ENCODE assay signal across 8 cellular contexts in genomic region chr1:11802616-11802972, GRCh38. TPM values are rescaled to one million over a fixed set of nuclear protein-coding genes. Genes with fewer than 3 reads are reported as not detected.
DNase-seq lines count a peak whose midpoint lies in the region; ATAC-seq and TF ChIP-seq lines count a peak whose summit lies in the region.

No MANE protein-coding gene starts in this region.

- peaks cover 15% of the 10 kb centered on the region for H3F3A ChIP-seq in smooth muscle cell (ENCODE audit: low read depth)

- H3K4me3 ChIP-seq in adrenal gland (peak overlapping the region; percentile 21 to 76 (median 36)), iPS-20b (ENCODE audit: low read length) (peak overlapping the region; percentile 73), smooth muscle cell (peak overlapping the region; percentile 70)

- H3K9ac ChIP-seq in iPS-20b (ENCODE audit: low read depth, low read length) (no peak overlapping the region), smooth muscle cell (ENCODE audit: low read depth) (peak overlapping the region; percentile 20)

- H3K27ac Mint-ChIP-seq in HFFc6 = peak overlapping the region; percentile 97

- H3K79me2 ChIP-seq in smooth muscle cell (ENCODE audit: low read depth) = peaks cover 14% of the 10 kb centered on the region

- peak in 1 of 2 donors; percentile 7 for TF ChIP-seq POLR2A in adrenal gland (IDR thresholded peaks at IDR 0.05)

- no peak for ATAC-seq in GM18861 (IDR thresholded peaks at IDR 0.05; ENCODE audit: unreplicated experiment)

- H3K27me3 ChIP-seq in adrenal gland (no peaks in the 10 kb centered on the region), iPS-20b (ENCODE audit: insufficient read depth, low read length) (no peaks in the 10 kb centered on the region), smooth muscle cell (ENCODE audit: low read depth) (no peaks in the 10 kb centered on the region)

- H3K36me3 ChIP-seq in adrenal gland (replicated peaks in 1 of 2) (peaks cover 0 to 34% of the 10 kb centered on the region in 2 donors), iPS-20b (ENCODE audit: insufficient read depth, low read depth, low read length) (peaks cover 34% of the 10 kb centered on the region), smooth muscle cell (ENCODE audit: low read depth) (no peaks in the 10 kb centered on the region)

- peaks cover 4% of the 10 kb centered on the region; the same call in 1 of the 2 replicates for H3K27me3 Mint-ChIP-seq in HFFc6 (ENCODE audit: insufficient read depth)

- H3K4me1 Mint-ChIP-seq in HFFc6 (ENCODE audit: low read depth) = peaks cover 52% of the 10 kb centered on the region

- peak overlapping the region; percentile 100 for H3K4me3 Mint-ChIP-seq in HFFc6

- H3K9me3 Mint-ChIP-seq in HFFc6 = no peaks in the 10 kb centered on the region

- peak overlapping the region; percentile 93 for H3K4me2 ChIP-seq in smooth muscle cell

- WGBS in adrenal gland, 4 donors = 6 to 15% (median 11%) methylated on average over 4 to 6 of the region's 6 CpGs
- 28% methylated on average over 6 of the region's 6 CpGs for WGBS in smooth muscle cell (ENCODE audit: low lambda C conversion rate)

- no peak for TF ChIP-seq CTCF in HFFc6 (IDR thresholded peaks at IDR 0.05)
- no peak for TF ChIP-seq CTCF in adrenal gland (IDR thresholded peaks at IDR 0.05)
- TF ChIP-seq CTCF in smooth muscle cell (IDR thresholded peaks at IDR 0.05; ENCODE audit: borderline replicate concordance, insufficient read depth, poor library complexity, severe bottlenecking) = no peak

- H4K20me1 ChIP-seq in smooth muscle cell (ENCODE audit: low read depth) = no peaks in the 10 kb centered on the region

- H3K4me1 ChIP-seq in adrenal gland (replicated peaks in 1 of 2) (peaks cover 44 to 64% of the 10 kb centered on the region in 2 donors), iPS-20b (ENCODE audit: insufficient read depth, low read length) (peaks cover 14% of the 10 kb centered on the region), smooth muscle cell (ENCODE audit: low read depth) (peaks cover 36% of the 10 kb centered on the region)

- H2AFZ ChIP-seq in smooth muscle cell (ENCODE audit: low read depth) = peak overlapping the region; percentile 28

- DNase-seq in HFFc6 = no peak
- DNase-seq in adrenal gland = peak in 4 of 7 donors; percentile 47 to 60 (median 56)
- no peak for DNase-seq in smooth muscle cell (lab: John Stamatoyannopoulos, UW; ENCODE audit: unreplicated experiment)
- DNase-seq in LoVo (ENCODE audit: low spot score) = no peak
- DNase-seq in NCI-H128 (lab: John Stamatoyannopoulos, UW; ENCODE audit: unreplicated experiment) = no peak
- DNase-seq in midbrain (lab: John Stamatoyannopoulos, UW) = no peak

- H3K9me3 ChIP-seq in adrenal gland (replicated peaks in 1 of 3) (no peaks in the 10 kb centered on the region), iPS-20b (ENCODE audit: insufficient read depth, low read depth, low read length) (no peaks in the 10 kb centered on the region), smooth muscle cell (replicated peaks; ENCODE audit: low read depth) (no peaks in the 10 kb centered on the region)

- intact Hi-C loops in adrenal gland (cut with DNase I) = no loop called here

- no peaks in the 10 kb centered on the region; the same call in 1 of the 2 replicates for H3K36me3 Mint-ChIP-seq in HFFc6 (ENCODE audit: low read depth)

- H3K27ac ChIP-seq in adrenal gland (peak overlapping the region; percentile 85 to 99 (median 98)), iPS-20b (ENCODE audit: low read length) (no peak overlapping the region), smooth muscle cell (ENCODE audit: low read depth) (peak overlapping the region; percentile 7)

RNA-seq across cellular contexts. Expression of gene MTHFR, which starts 3.2 kb away (rescaled TPM):
- total RNA-seq in HFFc6 (2021; fragmentation: NEBNext Ultra II Directional; extraction: Animal tissue kit (Norgen Biotek cat#: 25700)) = 10 to 100 TPM in 5 of 6 experiments, 1 to 10 TPM in 1; 9.4 to 11.7 (median 10.5) TPM
- total RNA-seq in adrenal gland = 10 to 100 TPM; 20.0 to 82.4 (median 33.7) TPM
- polyA plus RNA-seq in adrenal gland = 10 to 100 TPM in 2 of 3 donors, 1 to 10 TPM in 1; 8.1 to 26.4 (median 15.6) TPM
- total RNA-seq in smooth muscle cell = 12.1 and 15.2 TPM in 2 replicates
- 6.1 and 8.3 TPM in 2 replicates for polyA plus RNA-seq in smooth muscle cell

RNA-seq across cellular contexts. Expression of gene CLCN6, which starts 3.4 kb away (rescaled TPM):
- 1 to 10 TPM; 6.2 to 8.3 (median 7.9) TPM for total RNA-seq in HFFc6 (2021; fragmentation: NEBNext Ultra II Directional; extraction: Animal tissue kit (Norgen Biotek cat#: 25700))
- total RNA-seq in adrenal gland (10 to 100 TPM; 12.0 to 29.2 (median 24.7) TPM), smooth muscle cell (8.4 and 13.6 TPM in 2 replicates)
- polyA plus RNA-seq in adrenal gland (10 to 100 TPM; 17.8 to 28.2 (median 22.8) TPM), smooth muscle cell (9.9 and 14.8 TPM in 2 replicates)

RNA-seq across cellular contexts. Expression of gene C1orf167, which starts 40.6 kb away (rescaled TPM):
- under 1 TPM in 4 of 6 experiments, not detected in 2; 0.23 to 0.59 (median 0.38) TPM for total RNA-seq in HFFc6 (2021; fragmentation: NEBNext Ultra II Directional; extraction: Animal tissue kit (Norgen Biotek cat#: 25700))
- total RNA-seq in adrenal gland (1 to 10 TPM in 5 of 8 donors, under 1 TPM in 2, not detected in 1; 0.32 to 4.7 (median 3.2) TPM), smooth muscle cell (not detected in 2 replicates)
- polyA plus RNA-seq in adrenal gland (10 to 100 TPM in 1 of 3 donors, 1 to 10 TPM in 1, not detected in 1; 8.8 to 13.2 TPM), smooth muscle cell (0.70 TPM in 1 of 2 replicates, not detected in the other)

RNA-seq across cellular contexts. Expression of gene NPPA, which starts 45.0 kb away (rescaled TPM):
- total RNA-seq in HFFc6 (2021; fragmentation: NEBNext Ultra II Directional; extraction: Animal tissue kit (Norgen Biotek cat#: 25700)) = not detected
- not detected for total RNA-seq in adrenal gland
- polyA plus RNA-seq in adrenal gland = 1 to 10 TPM in 1 of 3 donors, under 1 TPM in 1, not detected in 1; 0.17 to 2.7 TPM
- total RNA-seq in smooth muscle cell = not detected in 2 replicates
- 0.48 and 1.4 TPM in 2 replicates for polyA plus RNA-seq in smooth muscle cell

RNA-seq across cellular contexts. Expression of gene NPPB, which starts 56.2 kb away (rescaled TPM):
- not detected for total RNA-seq in HFFc6 (2021; fragmentation: NEBNext Ultra II Directional; extraction: Animal tissue kit (Norgen Biotek cat#: 25700))
- total RNA-seq in adrenal gland (not detected), smooth muscle cell (6.7 and 9.5 TPM in 2 replicates)
- polyA plus RNA-seq in adrenal gland (1 to 10 TPM in 1 of 3 donors, not detected in 2; 1.1 TPM), smooth muscle cell (9.6 and 12.2 TPM in 2 replicates)

Comparison
In these comparisons a context has a peak if more than half of its experiments do, and no peak if none do; other contexts are left out.
1. DNase-seq: peak in adrenal gland (4 of 7); none in HFFc6 (single experiment), smooth muscle cell (single experiment), LoVo (single experiment), NCI-H128 (single experiment) and midbrain (single experiment).
2. Peak in every context shown above with its lines, with median percentiles within 50 percentile points of each other: H3K4me3 ChIP-seq.